8 cellular contexts compared by ENCODE assay signal in the genomic region with DNA sequence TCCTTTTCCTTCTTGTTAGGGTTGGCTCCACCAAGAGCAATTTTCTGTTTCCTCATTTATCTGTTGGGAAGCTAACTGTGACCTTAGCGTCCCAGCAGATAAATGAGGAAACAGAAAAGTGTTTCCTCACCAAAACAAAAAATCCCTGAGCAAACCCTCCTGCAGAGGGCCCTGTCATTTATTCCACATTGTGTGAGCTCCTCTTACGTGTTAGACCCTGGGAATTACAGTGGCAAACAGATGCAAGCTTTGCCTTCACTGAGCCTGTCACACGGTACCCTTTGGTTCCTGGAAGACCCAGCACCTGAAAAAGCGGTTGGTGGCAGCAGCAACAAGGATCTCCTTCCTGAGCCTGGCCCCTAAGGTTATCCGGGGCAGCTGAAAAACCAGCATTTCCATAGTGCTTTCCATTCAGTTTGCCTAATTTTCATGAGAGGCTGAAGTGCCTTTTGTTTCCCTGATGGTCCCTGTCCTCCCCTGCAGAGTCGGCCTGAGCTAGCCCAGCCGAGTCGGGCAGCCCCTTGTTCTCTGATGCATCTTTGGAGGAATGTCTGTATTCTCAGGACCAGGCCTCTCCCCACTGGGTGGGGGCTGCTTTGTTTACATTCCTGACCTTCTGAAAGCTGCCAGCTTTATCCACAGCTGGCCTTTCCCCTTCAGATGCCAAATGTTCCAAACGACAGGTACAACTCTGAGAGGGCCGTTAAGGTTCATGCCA. TPM values are rescaled to one million over a fixed set of nuclear protein-coding genes. Genes with fewer than 3 reads are reported as not detected.
A peak's percentile ranks its signal among the peaks of the same experiment; 100 is the strongest.
DNase-seq lines count a peak whose midpoint lies in the region; ATAC-seq and TF ChIP-seq lines count a peak whose summit lies in the region.

No MANE protein-coding gene starts in this region.

- H3K9me3 Mint-ChIP-seq in osteocyte (ENCODE audit: unreplicated experiment): no peaks in the 10 kb centered on the region

- H3K36me3 Mint-ChIP-seq in osteocyte (ENCODE audit: unreplicated experiment): peaks cover 2% of the 10 kb centered on the region

- H3K4me3 ChIP-seq in H7 (ENCODE audit: insufficient read depth, low read depth, low read length): no peak overlapping the region
- no peak overlapping the region for H3K4me3 ChIP-seq in NT2/D1 (ENCODE audit: insufficient read length, low read depth)
- H3K4me3 ChIP-seq in epithelial cell of proximal tubule (ENCODE audit: low read depth, low read length): no peak overlapping the region

- TF ChIP-seq CTCF in epithelial cell of proximal tubule (conservative IDR thresholded peaks at IDR 0.05; ENCODE audit: low read depth, low read length): peak; percentile 14
- TF ChIP-seq CTCF in osteocyte (IDR thresholded peaks at IDR 0.05): peak; percentile 16

- H3K9me3 ChIP-seq in NT2/D1 (ENCODE audit: insufficient read depth, low read length): no peaks in the 10 kb centered on the region

- H3K36me3 ChIP-seq in H7 (replicated peaks; ENCODE audit: control insufficient read depth, insufficient read depth, low read length) (no peaks in the 10 kb centered on the region), NT2/D1 (ENCODE audit: insufficient read depth, insufficient read length, low read length) (no peaks in the 10 kb centered on the region)

- peak overlapping the region; percentile 87 for H3K27ac Mint-ChIP-seq in osteocyte (ENCODE audit: unreplicated experiment)

- H3K27me3 Mint-ChIP-seq in osteocyte (ENCODE audit: unreplicated experiment): no peaks in the 10 kb centered on the region

- ATAC-seq in GM19351 (IDR thresholded peaks at IDR 0.05; ENCODE audit: unreplicated experiment): no peak
- no peak for ATAC-seq in GM19452 (IDR thresholded peaks at IDR 0.05; ENCODE audit: unreplicated experiment)
- ATAC-seq in HG02938 (IDR thresholded peaks at IDR 0.05; ENCODE audit: unreplicated experiment): no peak
- ATAC-seq in GM21360 (IDR thresholded peaks at IDR 0.05; ENCODE audit: unreplicated experiment): no peak

- H3K4me1 ChIP-seq in NT2/D1 (ENCODE audit: insufficient read depth, insufficient read length): peaks cover 16% of the 10 kb centered on the region

- H3K4me1 Mint-ChIP-seq in osteocyte (ENCODE audit: unreplicated experiment): peaks cover 78% of the 10 kb centered on the region

- peak overlapping the region; percentile 37 for H3K9ac ChIP-seq in NT2/D1 (ENCODE audit: insufficient read length, low read depth)

- DNase-seq in H7 (peak; percentile 90), NT2/D1 (ENCODE audit: low read depth, low spot score) (peak; percentile 91), epithelial cell of proximal tubule (ENCODE audit: low read depth) (no peak), osteocyte (ENCODE audit: extremely low spot score, unreplicated experiment) (no peak)

- H3K27me3 ChIP-seq in H7 (ENCODE audit: control insufficient read depth, insufficient read depth, low read length): no peaks in the 10 kb centered on the region; the same call in 1 of the 2 replicates
- no peaks in the 10 kb centered on the region for H3K27me3 ChIP-seq in NT2/D1 (ENCODE audit: insufficient read depth, insufficient read length)

- H3K4me3 Mint-ChIP-seq in osteocyte (ENCODE audit: unreplicated experiment): peak overlapping the region; percentile 18

RNA-seq across cellular contexts. Expression of gene YPEL2, which starts 34.7 kb away (rescaled TPM):
- 0.63 and 2.4 TPM in 2 replicates for total RNA-seq in H7 (2014; rRNA removed; shearing (Covaris generic))
- 2.5 and 6.4 TPM in 2 replicates for total RNA-seq in epithelial cell of proximal tubule
- 18.1 and 18.9 TPM in 2 replicates for total RNA-seq in osteocyte

Comparison
In these comparisons a context has a peak if more than half of its experiments do, and no peak if none do; other contexts are left out.
1. DNase-seq: peak in H7 (single experiment) and NT2/D1 (single experiment); none in epithelial cell of proximal tubule (single experiment) and osteocyte (single experiment).